Comparison of ENCODE assay signal across 26 cellular contexts in the genomic region with DNA sequence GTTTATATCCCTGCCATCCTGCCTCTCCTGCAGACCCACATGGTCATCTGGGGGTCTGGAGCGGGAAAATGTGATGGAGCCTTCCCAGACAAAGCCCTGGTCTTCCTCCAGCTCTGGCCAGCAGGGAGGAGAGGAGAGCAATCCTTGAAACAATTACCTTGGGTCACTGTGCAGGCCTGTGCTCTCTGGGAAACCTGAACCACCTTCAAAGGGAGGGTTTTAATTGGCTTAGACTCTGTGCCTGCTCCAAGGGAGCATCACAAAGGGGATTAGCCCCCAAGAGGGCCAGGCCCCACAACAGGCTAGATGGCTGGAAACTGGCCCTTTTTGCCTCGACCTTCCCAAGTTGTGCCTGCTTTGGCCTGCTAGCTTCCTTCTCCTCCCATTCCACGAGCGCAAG.
A peak's percentile ranks its signal among the peaks of the same experiment; 100 is the strongest.
DNase-seq lines count a peak whose midpoint lies in the region; ATAC-seq and TF ChIP-seq lines count a peak whose summit lies in the region.
"Had no signal": no experiment of that assay in that cellular context is flagged by ENCODE, and none has a peak within 500 bp of the region (broad histone marks: within the 10 kb centered on the region; RNA-seq: fewer than 3 reads in every experiment).

No MANE protein-coding gene starts in this region.

- no peak for ATAC-seq in heart right ventricle
- no peak for ATAC-seq in body of pancreas
- no peak for ATAC-seq in HG03025 (IDR thresholded peaks at IDR 0.05; ENCODE audit: low FRiP score, unreplicated experiment)
- no peak for ATAC-seq in foreskin keratinocyte
- ATAC-seq: activated CD8-positive, alpha-beta T cell treated with anti-CD3 and anti-CD28 coated beads for 36 hours; activated T-helper 17 cell treated with anti-CD3 and anti-CD28 coated beads, Interleukin-2, amount 50 U/mL, for 72 hours; CD8-positive, alpha-beta T cell; gastrocnemius medialis; left ventricle myocardium superior; naive thymus-derived CD8-positive, alpha-beta T cell had no signal

- no peak overlapping the region for H4K5ac ChIP-seq in mesendoderm (ENCODE audit: low read length)

- peak overlapping the region; percentile 77 for H3K56ac ChIP-seq in mesendoderm (ENCODE audit: low read length)

- peak overlapping the region; percentile 56 for H3K4ac ChIP-seq in mesendoderm (ENCODE audit: low read depth, low read length)

- H4K8ac ChIP-seq in mesendoderm (ENCODE audit: low read depth, low read length) = no peak overlapping the region

- H3K79me2 ChIP-seq in mesendoderm (ENCODE audit: control insufficient read depth, insufficient read depth, low read length) = no peaks in the 10 kb centered on the region

- H3K23ac ChIP-seq in mesendoderm (ENCODE audit: low read length) = no peak overlapping the region

- peak overlapping the region; percentile 14 for H3K9ac ChIP-seq in mesendoderm (ENCODE audit: low read length)

- TF ChIP-seq POLR2A in body of pancreas (IDR thresholded peaks at IDR 0.05) (no peak), testis (IDR thresholded peaks at IDR 0.05) (no peak)

- peak overlapping the region; percentile 25 for H2AK5ac ChIP-seq in mesendoderm (ENCODE audit: low read length)

- TF ChIP-seq CTCF in heart right ventricle (IDR thresholded peaks at IDR 0.05) = no peak
- TF ChIP-seq CTCF in body of pancreas (IDR thresholded peaks at IDR 0.05) = no peak
- no peak for TF ChIP-seq CTCF in testis (IDR thresholded peaks at IDR 0.05)
- TF ChIP-seq CTCF in foreskin keratinocyte (conservative IDR thresholded peaks at IDR 0.05) = no peak

- H2BK15ac ChIP-seq in mesendoderm (replicated peaks; ENCODE audit: low read depth) = peak overlapping the region; percentile 80

- no peak overlapping the region for H2BK5ac ChIP-seq in mesendoderm (ENCODE audit: low read length)

- H3K27ac ChIP-seq in heart right ventricle = no peak overlapping the region
- H3K27ac ChIP-seq in body of pancreas = peak overlapping the region; percentile 31 to 86 (median 57)
- H3K27ac ChIP-seq in mesendoderm (ENCODE audit: low read depth, low read length) = no peak overlapping the region
- no peak overlapping the region for H3K27ac ChIP-seq in testis
- no peak overlapping the region for H3K27ac ChIP-seq in foreskin keratinocyte
- H3K27ac ChIP-seq: esophagus squamous epithelium, gastrocnemius medialis, ovary, tibial nerve had no signal

- no peak overlapping the region for H2BK120ac ChIP-seq in mesendoderm (ENCODE audit: low read depth, low read length)

- no peak overlapping the region for H3K4me2 ChIP-seq in mesendoderm (ENCODE audit: low read length)

- intact Hi-C loops in cardiac septum (cut with DNase I) = no loop called here
- intact Hi-C loops in heart right ventricle (cut with DNase I) = no loop called here
- intact Hi-C loops in body of pancreas (cut with DNase I) = no loop called here
- intact Hi-C loops in testis (cut with DNase I; ENCODE audit: low total_unique reads) = no loop called here

- H3K36me3 ChIP-seq in heart right ventricle (no peaks in the 10 kb centered on the region), body of pancreas (replicated peaks in 1 of 2; ENCODE audit: insufficient read depth in 1 of 2, low read depth in 2 of 2) (no peaks in the 10 kb centered on the region), mesendoderm (ENCODE audit: control insufficient read depth, insufficient read depth, low read length) (no peaks in the 10 kb centered on the region), testis (ENCODE audit: low read depth, missing control alignments) (no peaks in the 10 kb centered on the region)
- H3K36me3 ChIP-seq: esophagus squamous epithelium, gastrocnemius medialis, ovary, tibial nerve had no signal

- DNase-seq in cardiac septum (ENCODE audit: low spot score) = peak; percentile 29
- no peak for DNase-seq in heart right ventricle
- no peak for DNase-seq in body of pancreas
- DNase-seq in mesendoderm = peak; percentile 54
- no peak for DNase-seq in testis
- no peak for DNase-seq in foreskin keratinocyte
- no peak for DNase-seq in cortex of kidney (lab: John Stamatoyannopoulos, UW)
- DNase-seq: activated CD4-positive, alpha-beta T cell treated with anti-CD3 and anti-CD28 coated beads for 1 hour; activated CD8-positive, alpha-beta T cell treated with anti-CD3 and anti-CD28 coated beads for 36 hours; activated naive CD4-positive, alpha-beta T cell treated with anti-CD3 and anti-CD28 coated beads, Interleukin-2, amount 50 U/mL, for 16 hours; AML-193; amniotic stem cell; CD8-positive, alpha-beta T cell; esophagus squamous epithelium; gastrocnemius medialis; hippocampal formation; left ventricle myocardium superior; naive thymus-derived CD8-positive, alpha-beta T cell; NCI-H1092 treated with DMSO at 0.1 percent for 48 hours; NCI-H187; NCI-H2171; ovary; stimulated activated CD4-positive, alpha-beta T cell treated with anti-CD3 and anti-CD28 coated beads, Interleukin-2, amount 100 ng/mL, for 24 hours had no signal

- 76 to 78% methylated on average over 4 of the region's 4 CpGs for WGBS in heart right ventricle, 2 donors
- 65 to 84% methylated on average over 4 of the region's 4 CpGs for WGBS in body of pancreas, 2 donors
- no CpG with 5 or more reads among the region's 4 CpGs for WGBS in mesendoderm (ENCODE audit: extremely low coverage, insufficient coverage, low lambda C conversion rate)
- WGBS in testis, 2 donors = 80 to 91% methylated on average over 3 to 4 of the region's 4 CpGs

- H3K4me3 ChIP-seq in heart right ventricle = no peak overlapping the region
- H3K4me3 ChIP-seq in body of pancreas = no peak overlapping the region
- H3K4me3 ChIP-seq in mesendoderm (ENCODE audit: low read length) = no peak overlapping the region
- no peak overlapping the region for H3K4me3 ChIP-seq in testis
- H3K4me3 ChIP-seq: esophagus squamous epithelium, gastrocnemius medialis, ovary, tibial nerve had no signal

- peaks cover 0 to 12% (median 6%) of the 10 kb centered on the region in 11 donors for H3K9me3 ChIP-seq in heart right ventricle
- no peaks in the 10 kb centered on the region for H3K9me3 ChIP-seq in body of pancreas
- H3K9me3 ChIP-seq in testis = no peaks in the 10 kb centered on the region
- H3K9me3 ChIP-seq: gastrocnemius medialis, ovary had no signal

- H3K27me3 ChIP-seq in heart right ventricle = no peaks in the 10 kb centered on the region
- no peaks in the 10 kb centered on the region for H3K27me3 ChIP-seq in body of pancreas
- H3K27me3 ChIP-seq in mesendoderm (ENCODE audit: insufficient read depth, low read length, poor library complexity) = no peaks in the 10 kb centered on the region
- no peaks in the 10 kb centered on the region for H3K27me3 ChIP-seq in testis
- H3K27me3 ChIP-seq in foreskin keratinocyte = peaks cover 1% of the 10 kb centered on the region
- H3K27me3 ChIP-seq: esophagus squamous epithelium, gastrocnemius medialis, ovary, tibial nerve had no signal

- H3K4me1 ChIP-seq in heart right ventricle (no peaks in the 10 kb centered on the region), body of pancreas (peaks cover 33% of the 10 kb centered on the region), mesendoderm (ENCODE audit: control insufficient read depth, low read depth, low read length) (peaks cover 24% of the 10 kb centered on the region), testis (no peaks in the 10 kb centered on the region), foreskin keratinocyte (peaks cover 33% of the 10 kb centered on the region)

- no peaks in the 10 kb centered on the region for H3K79me1 ChIP-seq in mesendoderm (ENCODE audit: low read length)

- peak overlapping the region; percentile 29 for H3K18ac ChIP-seq in mesendoderm (ENCODE audit: low read length)

Comparison
In these comparisons a context has a peak if more than half of its experiments do, and no peak if none do; other contexts are left out.
1. DNase-seq: peak in cardiac septum (single experiment) and mesendoderm (single experiment); none in heart right ventricle (0 of 2), body of pancreas (0 of 4), testis (single experiment), foreskin keratinocyte (0 of 2) and cortex of kidney (single experiment).
2. H3K27ac ChIP-seq: peak in body of pancreas (4 of 4); none in heart right ventricle (0 of 10), mesendoderm (single experiment), testis (0 of 2) and foreskin keratinocyte (single experiment).